ENCODE assay signal across 1 cellular context in genomic region chr9:71704806-71705205, GRCh38.
TF ChIP-seq lines count a peak whose summit lies in the region.

No MANE protein-coding gene starts in this region.

TF ChIP-seq in IMR-90, 13 proteins besides CTCF, POLR2A, EP300 and RAD21:
- no peak for TF ChIP-seq SMC3 (IDR thresholded peaks at IDR 0.05; ENCODE audit: low read depth, low read length)
- TF ChIP-seq, protein P1, sequence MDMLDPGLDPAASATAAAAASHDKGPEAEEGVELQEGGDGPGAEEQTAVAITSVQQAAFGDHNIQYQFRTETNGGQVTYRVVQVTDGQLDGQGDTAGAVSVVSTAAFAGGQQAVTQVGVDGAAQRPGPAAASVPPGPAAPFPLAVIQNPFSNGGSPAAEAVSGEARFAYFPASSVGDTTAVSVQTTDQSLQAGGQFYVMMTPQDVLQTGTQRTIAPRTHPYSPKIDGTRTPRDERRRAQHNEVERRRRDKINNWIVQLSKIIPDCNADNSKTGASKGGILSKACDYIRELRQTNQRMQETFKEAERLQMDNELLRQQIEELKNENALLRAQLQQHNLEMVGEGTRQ (IDR thresholded peaks at IDR 0.05; ENCODE audit: low read depth, low read length), result no peak
- TF ChIP-seq BHLHE40 (IDR thresholded peaks at IDR 0.05; ENCODE audit: low read depth, low read length), result no peak
- TF ChIP-seq, protein P2, sequence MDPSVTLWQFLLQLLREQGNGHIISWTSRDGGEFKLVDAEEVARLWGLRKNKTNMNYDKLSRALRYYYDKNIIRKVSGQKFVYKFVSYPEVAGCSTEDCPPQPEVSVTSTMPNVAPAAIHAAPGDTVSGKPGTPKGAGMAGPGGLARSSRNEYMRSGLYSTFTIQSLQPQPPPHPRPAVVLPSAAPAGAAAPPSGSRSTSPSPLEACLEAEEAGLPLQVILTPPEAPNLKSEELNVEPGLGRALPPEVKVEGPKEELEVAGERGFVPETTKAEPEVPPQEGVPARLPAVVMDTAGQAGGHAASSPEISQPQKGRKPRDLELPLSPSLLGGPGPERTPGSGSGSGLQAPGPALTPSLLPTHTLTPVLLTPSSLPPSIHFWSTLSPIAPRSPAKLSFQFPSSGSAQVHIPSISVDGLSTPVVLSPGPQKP (IDR thresholded peaks at IDR 0.05; ENCODE audit: borderline replicate concordance, low read depth, low read length), result no peak
- TF ChIP-seq CEBPB (IDR thresholded peaks at IDR 0.05; ENCODE audit: low read depth, low read length), result no peak
- no peak for TF ChIP-seq RCOR1 (IDR thresholded peaks at IDR 0.05; ENCODE audit: insufficient replicate concordance, low read length)
- TF ChIP-seq MAZ (IDR thresholded peaks at IDR 0.05; ENCODE audit: borderline replicate concordance, low read depth, low read length), result no peak
- no peak for TF ChIP-seq RFX5 (IDR thresholded peaks at IDR 0.05; ENCODE audit: low read depth, low read length)
- TF ChIP-seq MXI1 (IDR thresholded peaks at IDR 0.05; ENCODE audit: borderline replicate concordance, low read depth, low read length), result no peak
- no peak for TF ChIP-seq CHD1 (IDR thresholded peaks at IDR 0.05; ENCODE audit: low read depth, low read length)
- no peak for TF ChIP-seq FOS (IDR thresholded peaks at IDR 0.05; ENCODE audit: low read depth, low read length)
- TF ChIP-seq NFE2L2 (IDR thresholded peaks at IDR 0.05; ENCODE audit: low read depth, low read length), result no peak
- TF ChIP-seq MAFK (IDR thresholded peaks at IDR 0.05; ENCODE audit: low read depth, low read length), result no peak
